ENCODE assay signal across 8 cellular contexts in genomic region chr4:111943796-111944203, GRCh38.
A peak's percentile ranks its signal among the peaks of the same experiment; 100 is the strongest.
DNase-seq lines count a peak whose midpoint lies in the region; ATAC-seq and TF ChIP-seq lines count a peak whose summit lies in the region.

No MANE protein-coding gene starts in this region.

- DNase-seq in Daoy (ENCODE audit: low read depth) = peak; percentile 44
- DNase-seq in NCI-H748 (lab: John Stamatoyannopoulos, UW; ENCODE audit: unreplicated experiment) = peak; percentile 50
- peak; percentile 54 for DNase-seq in endothelial cell (ENCODE audit: low spot score)
- DNase-seq in retina = peak; percentile 34
- DNase-seq in stimulated activated CD4-positive, alpha-beta T cell treated with anti-CD3 and anti-CD28 coated beads, Interleukin-2, amount 100 ng/mL, for 24 hours = no peak
- no peak for DNase-seq in effector CD4-positive, alpha-beta T cell

- H3K36me3 Mint-ChIP-seq in endothelial cell (ENCODE audit: low read depth, unreplicated experiment) = no peaks in the 10 kb centered on the region

- no peak overlapping the region for H3K4me3 Mint-ChIP-seq in endothelial cell (ENCODE audit: unreplicated experiment)

- no peaks in the 10 kb centered on the region for H3K4me1 Mint-ChIP-seq in endothelial cell (ENCODE audit: unreplicated experiment)

- no peaks in the 10 kb centered on the region for H3K27me3 Mint-ChIP-seq in endothelial cell (ENCODE audit: unreplicated experiment)

- no peak overlapping the region for H3K27ac Mint-ChIP-seq in endothelial cell (ENCODE audit: unreplicated experiment)

- ATAC-seq in GM19372 (IDR thresholded peaks at IDR 0.05; ENCODE audit: low read depth, unreplicated experiment) (peak; percentile 97), HG03135 (IDR thresholded peaks at IDR 0.05; ENCODE audit: unreplicated experiment) (peak; percentile 90)

- peak; percentile 53 for TF ChIP-seq CTCF in endothelial cell (IDR thresholded peaks at IDR 0.05; ENCODE audit: unreplicated experiment)

- no peaks in the 10 kb centered on the region for H3K9me3 Mint-ChIP-seq in endothelial cell (ENCODE audit: unreplicated experiment)

Comparison
In these comparisons a context has a peak if more than half of its experiments do, and no peak if none do; other contexts are left out.
1. DNase-seq: peak in Daoy (single experiment), NCI-H748 (single experiment), endothelial cell (single experiment) and retina (single experiment); none in stimulated activated CD4-positive, alpha-beta T cell treated with anti-CD3 and anti-CD28 coated beads, Interleukin-2, amount 100 ng/mL, for 24 hours (0 of 2) and effector CD4-positive, alpha-beta T cell (single experiment).